8 cellular contexts compared by ENCODE assay signal in the genomic region with DNA sequence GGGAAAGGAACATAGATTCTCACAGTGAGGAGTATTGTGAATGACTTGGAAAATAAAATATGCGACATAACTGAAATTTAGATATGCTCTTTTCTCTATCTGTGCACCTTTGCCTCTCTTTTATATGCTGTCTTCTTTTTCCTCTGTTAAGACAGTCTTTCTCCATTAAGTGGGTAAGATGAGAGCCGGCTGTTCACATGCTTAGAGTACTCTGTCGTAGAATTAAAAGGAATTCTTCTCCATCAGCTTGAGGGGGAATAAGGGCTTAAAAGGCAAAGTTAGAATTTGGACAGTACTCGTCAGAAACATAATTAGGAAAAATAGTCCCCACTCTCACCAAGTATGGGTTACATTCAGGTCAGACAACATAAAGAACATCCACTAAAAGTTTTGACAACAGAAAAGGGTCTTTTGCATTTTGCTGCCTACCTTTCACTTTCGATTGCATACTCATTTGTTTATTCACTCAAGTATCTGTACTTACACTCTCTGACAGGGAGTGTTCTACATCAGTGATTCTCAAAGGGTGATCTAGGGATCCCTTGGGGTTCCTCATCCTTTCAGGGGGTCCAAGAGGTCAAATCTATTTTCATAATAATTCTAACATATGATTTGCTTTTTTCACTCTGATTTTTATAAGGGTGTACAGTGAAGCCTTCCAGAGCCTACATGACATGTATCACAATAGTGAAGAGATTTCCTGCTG. TPM values are rescaled to one million over a fixed set of nuclear protein-coding genes. Genes with fewer than 3 reads are reported as not detected.
A peak's percentile ranks its signal among the peaks of the same experiment; 100 is the strongest.
DNase-seq lines count a peak whose midpoint lies in the region; ATAC-seq and TF ChIP-seq lines count a peak whose summit lies in the region.

No MANE protein-coding gene starts in this region.

- H3K4me3 ChIP-seq in GM12864 (ENCODE audit: low read depth, low read length) (peak overlapping the region; percentile 27; the same call in 1 of the 2 replicates), fibroblast of lung (replicated peaks in 1 of 4; ENCODE audit: control extremely low read depth in 1 of 4, insufficient read depth in 1 of 4, low read depth in 3 of 4, low read length in 4 of 4) (peak overlapping the region; percentile 12 to 64 (median 40)), tibial artery (no peak overlapping the region)

- H3K9me3 ChIP-seq in fibroblast of lung (ENCODE audit: control insufficient read depth, insufficient read depth, low read depth, low read length) = no peaks in the 10 kb centered on the region
- peaks cover 0 to 4% (median 0%) of the 10 kb centered on the region in 3 donors for H3K9me3 ChIP-seq in tibial artery

- DNase-seq in GM12864 (ENCODE audit: low read depth) (peak; percentile 40), GM20000 (ENCODE audit: low spot score) (peak; percentile 53), fibroblast of lung (ENCODE audit: low read depth in 2 of 2) (peak in 1 of 2 donors; percentile 39), RKO (ENCODE audit: low spot score) (no peak), tibial artery (no peak), iPS-NIHi11 (ENCODE audit: low spot score) (no peak)
- DNase-seq in stimulated activated CD8-positive, alpha-beta memory T cell treated with anti-CD3 and anti-CD28 coated beads, Interleukin-4, amount 100 ng/mL, for 48 hours = no peak

- H3K4me2 ChIP-seq in fibroblast of lung (ENCODE audit: extremely low read depth, insufficient read depth, low read length) = peak overlapping the region; percentile 67

- H4K20me1 ChIP-seq in fibroblast of lung (ENCODE audit: control insufficient read depth, extremely low read depth, insufficient read depth, low read length) = no peaks in the 10 kb centered on the region

- H3K27me3 ChIP-seq in fibroblast of lung (ENCODE audit: control insufficient read depth, insufficient read depth, low read length) = no peaks in the 10 kb centered on the region
- H3K27me3 ChIP-seq in tibial artery = no peaks in the 10 kb centered on the region

- no peak for TF ChIP-seq CTCF in GM12864 (IDR thresholded peaks at IDR 0.05; ENCODE audit: low read depth, low read length, missing control alignments)
- TF ChIP-seq CTCF in GM20000 (IDR thresholded peaks at IDR 0.05; ENCODE audit: extremely low read depth, missing control alignments) = no peak
- no peak for TF ChIP-seq CTCF in fibroblast of lung (conservative IDR thresholded peaks at IDR 0.05 in 1 of 2, IDR thresholded peaks at IDR 0.05 in 1 of 2; ENCODE audit: low read depth in 1 of 2, low read length in 2 of 2)
- no peak for TF ChIP-seq CTCF in tibial artery (IDR thresholded peaks at IDR 0.05)

- H3K27ac ChIP-seq in fibroblast of lung (ENCODE audit: insufficient read depth, low read length) (no peak overlapping the region), tibial artery (no peak overlapping the region)

- H2AFZ ChIP-seq in fibroblast of lung (ENCODE audit: low read length) = peak overlapping the region; percentile 45

- intact Hi-C loops in tibial artery (cut with DNase I; ENCODE audit: low total_unique reads) = no loop called here

- peak; percentile 97 for ATAC-seq in HG03460 (IDR thresholded peaks at IDR 0.05; ENCODE audit: unreplicated experiment)

- no peaks in the 10 kb centered on the region for H3K4me1 ChIP-seq in fibroblast of lung (ENCODE audit: control insufficient read depth, extremely low read depth, insufficient read depth, low read length)
- H3K4me1 ChIP-seq in tibial artery = no peaks in the 10 kb centered on the region

- H3K36me3 ChIP-seq in fibroblast of lung (ENCODE audit: control insufficient read depth, insufficient read depth, low read length) (no peaks in the 10 kb centered on the region), tibial artery (no peaks in the 10 kb centered on the region)

- no peak overlapping the region for H3K9ac ChIP-seq in fibroblast of lung (ENCODE audit: insufficient read depth, low read length)

- H3K79me2 ChIP-seq in fibroblast of lung (ENCODE audit: control insufficient read depth, insufficient read depth, low read length) = no peaks in the 10 kb centered on the region

RNA-seq across cellular contexts. Expression of gene ARHGAP15, which starts 48.0 kb away (rescaled TPM):
- total RNA-seq in fibroblast of lung = under 0.01 TPM in 1 of 2 replicates, not detected in the other
- polyA plus RNA-seq in fibroblast of lung = 0.07 and 0.27 TPM in 2 replicates
- not detected in 2 replicates for polyA plus RNA-seq in fibroblast of lung (2012)
- not detected in 2 replicates for polyA minus RNA-seq in fibroblast of lung (ENCODE audit: low replicate concordance)

Comparison
In these comparisons a context has a peak if more than half of its experiments do, and no peak if none do; other contexts are left out.
1. DNase-seq: peak in GM12864 (single experiment) and GM20000 (single experiment); none in RKO (single experiment), tibial artery (0 of 2), stimulated activated CD8-positive, alpha-beta memory T cell treated with anti-CD3 and anti-CD28 coated beads, Interleukin-4, amount 100 ng/mL, for 48 hours (single experiment) and iPS-NIHi11 (single experiment).
2. H3K4me3 ChIP-seq: peak in GM12864 (single experiment) and fibroblast of lung (4 of 4); none in tibial artery (0 of 2).